8 cellular contexts compared by ENCODE assay signal in genomic region chr4:25376754-25377571, GRCh38. TPM values are rescaled to one million over a fixed set of nuclear protein-coding genes. Genes with fewer than 3 reads are reported as not detected.
DNase-seq lines count a peak whose midpoint lies in the region; TF ChIP-seq lines count a peak whose summit lies in the region.

Gene ANAPC4, plus strand, starts transcription at chr4:25377263. Its CDS starts 165 bp downstream, at chr4:25377428.

- H3K36me3 ChIP-seq in ES-I3 (ENCODE audit: insufficient read depth, low read length) (no peaks in the 10 kb centered on the region), H7 (replicated peaks; ENCODE audit: control insufficient read depth, insufficient read depth, low read length) (peaks cover 4% of the 10 kb centered on the region), Loucy (ENCODE audit: insufficient read depth, low read length) (peaks cover 5% of the 10 kb centered on the region; the same call in 1 of the 2 replicates)

- peaks cover 14% of the 10 kb centered on the region for H3K36me3 Mint-ChIP-seq in nephron progenitor cell (ENCODE audit: low read depth)
- H3K36me3 Mint-ChIP-seq in stimulated activated naive CD8-positive, alpha-beta T cell treated with anti-CD3 and anti-CD28 coated beads, Interleukin-15, Interleukin-2, amounts not matched to agents 100 ng/mL and 50 ng/mL, for 24 hours (ENCODE audit: low read depth): peaks cover 13% of the 10 kb centered on the region

- H3K27me3 Mint-ChIP-seq in nephron progenitor cell (ENCODE audit: low read depth, poor library complexity): peaks cover 3% of the 10 kb centered on the region
- no peaks in the 10 kb centered on the region for H3K27me3 Mint-ChIP-seq in stimulated activated naive CD8-positive, alpha-beta T cell treated with anti-CD3 and anti-CD28 coated beads, Interleukin-15, Interleukin-2, amounts not matched to agents 100 ng/mL and 50 ng/mL, for 24 hours

- H3K4me1 ChIP-seq in ES-I3 (ENCODE audit: insufficient read depth, low read length) (peaks cover 8% of the 10 kb centered on the region), Loucy (ENCODE audit: insufficient read depth, low read length, poor library complexity, severe bottlenecking) (peaks cover 16% of the 10 kb centered on the region)

- H3K27ac Mint-ChIP-seq in nephron progenitor cell: peak within 1 kb of the TSS; percentile 36
- peak within 1 kb of the TSS; percentile 87 for H3K27ac Mint-ChIP-seq in stimulated activated naive CD8-positive, alpha-beta T cell treated with anti-CD3 and anti-CD28 coated beads, Interleukin-15, Interleukin-2, amounts not matched to agents 100 ng/mL and 50 ng/mL, for 24 hours

- H3K9me3 Mint-ChIP-seq in nephron progenitor cell: no peaks in the 10 kb centered on the region
- H3K9me3 Mint-ChIP-seq in stimulated activated naive CD8-positive, alpha-beta T cell treated with anti-CD3 and anti-CD28 coated beads, Interleukin-15, Interleukin-2, amounts not matched to agents 100 ng/mL and 50 ng/mL, for 24 hours: no peaks in the 10 kb centered on the region

- peak within 1 kb of the TSS; percentile 77 for H3K4me2 ChIP-seq in Loucy (ENCODE audit: low read depth, low read length, poor library complexity, severe bottlenecking)

- H3K27me3 ChIP-seq in H7 (ENCODE audit: control insufficient read depth, insufficient read depth, low read length) (no peaks in the 10 kb centered on the region), Loucy (ENCODE audit: insufficient read depth, low read length, poor library complexity, severe bottlenecking) (no peaks in the 10 kb centered on the region)

- peaks cover 32% of the 10 kb centered on the region for H3K79me2 ChIP-seq in Loucy (ENCODE audit: insufficient read depth, low read length)

- H3K9ac ChIP-seq in ES-I3 (ENCODE audit: low read depth, low read length) (peak within 1 kb of the TSS; percentile 91), Loucy (ENCODE audit: low read depth, low read length, poor library complexity, severe bottlenecking) (peak within 1 kb of the TSS; percentile 91)

- H3K9me3 ChIP-seq in ES-I3 (ENCODE audit: control insufficient read depth, insufficient read depth, low read length): no peaks in the 10 kb centered on the region
- H3K9me3 ChIP-seq in Loucy (ENCODE audit: insufficient read depth, low read depth, low read length): no peaks in the 10 kb centered on the region

- no peak for TF ChIP-seq CTCF in Loucy (conservative IDR thresholded peaks at IDR 0.05; ENCODE audit: low read length)
- no peak for TF ChIP-seq CTCF in nephron progenitor cell (IDR thresholded peaks at IDR 0.05)

- 0 out of 2 replicates have a peak, but pooled peaks cover 5% of the 10 kb centered on the region for H3F3A ChIP-seq in Loucy (ENCODE audit: low read depth)

- H2AFZ ChIP-seq in Loucy (ENCODE audit: low read length): peak within 1 kb of the TSS; percentile 94

- no peaks in the 10 kb centered on the region for H4K20me1 ChIP-seq in Loucy (ENCODE audit: insufficient read depth, low read length, poor library complexity, severe bottlenecking)

- H3K9me2 ChIP-seq in Loucy (replicated peaks; ENCODE audit: low read depth, low read length): no peaks in the 10 kb centered on the region

- H3K4me1 Mint-ChIP-seq in nephron progenitor cell: peaks cover 6% of the 10 kb centered on the region
- peaks cover 8% of the 10 kb centered on the region for H3K4me1 Mint-ChIP-seq in stimulated activated naive CD8-positive, alpha-beta T cell treated with anti-CD3 and anti-CD28 coated beads, Interleukin-15, Interleukin-2, amounts not matched to agents 100 ng/mL and 50 ng/mL, for 24 hours (ENCODE audit: low read depth)

- H3K4me3 ChIP-seq in H7 (ENCODE audit: insufficient read depth, low read depth, low read length): peak within 1 kb of the TSS; percentile 89
- peak within 1 kb of the TSS; percentile 80 for H3K4me3 ChIP-seq in Loucy (ENCODE audit: low read length, poor library complexity, severe bottlenecking)

- H3K4me3 Mint-ChIP-seq in nephron progenitor cell: no peak within 1 kb of the TSS
- H3K4me3 Mint-ChIP-seq in stimulated activated naive CD8-positive, alpha-beta T cell treated with anti-CD3 and anti-CD28 coated beads, Interleukin-15, Interleukin-2, amounts not matched to agents 100 ng/mL and 50 ng/mL, for 24 hours: no peak within 1 kb of the TSS

- DNase-seq in H7: peak; percentile 99
- peak; percentile 65 to 79 for DNase-seq in SHP77 (lab: John Stamatoyannopoulos, UW)
- DNase-seq in activated effector memory CD4-positive, alpha-beta T cell treated with Interleukin-2 at 50 U/mL for 16 hours: peak; percentile 97
- DNase-seq in fibroblast of the conjunctiva (ENCODE audit: low read depth): peak; percentile 90
- DNase-seq in nephron progenitor cell: peak; percentile 96

RNA-seq across cellular contexts. Expression of gene ANAPC4, which starts in this region (rescaled TPM):
- total RNA-seq in H7 (2014; rRNA removed; shearing (Covaris generic)): 20.6 and 27.9 TPM in 2 replicates

Comparison
In these comparisons a context has a peak if more than half of its experiments do, and no peak if none do; other contexts are left out.
1. Peak in every context shown above with its lines: DNase-seq and H3K4me3 ChIP-seq.